Comparison of ENCODE assay signal across 1 cellular context in genomic region chr1:113394043-113394862, GRCh38.
A peak's percentile ranks its signal among the peaks of the same experiment; 100 is the strongest.
TF ChIP-seq lines count a peak whose summit lies in the region.

No MANE protein-coding gene starts in this region.

TF ChIP-seq in HepG2, 621 proteins besides CTCF, POLR2A, EP300 and RAD21 (continued from another document and continues in another):
- TF ChIP-seq ZNF280D (CRISPR knock-in tag; IDR thresholded peaks at IDR 0.05) (no peak), ZNF124 (CRISPR knock-in tag; IDR thresholded peaks at IDR 0.05) (no peak), SOX6 (IDR thresholded peaks at IDR 0.05) (no peak), SOX6 (CRISPR knock-in tag; IDR thresholded peaks at IDR 0.05) (peak; percentile 33; the same call in 1 of the 2 replicates), FOXA3 (CRISPR knock-in tag; IDR thresholded peaks at IDR 0.05) (peak; percentile 59), CHD2 (IDR thresholded peaks at IDR 0.05; ENCODE audit: low read depth, low read length) (no peak), SOX13 (IDR thresholded peaks at IDR 0.05) (no peak), SOX13 (CRISPR knock-in tag; conservative IDR thresholded peaks at IDR 0.05 in 1 of 2, IDR thresholded peaks at IDR 0.05 in 1 of 2) (peak in 1 of 2 experiments; percentile 47; a peak in 1 of 4 replicates), ARID3A (IDR thresholded peaks at IDR 0.05; ENCODE audit: low read depth, low read length) (peak; percentile 64), CBFB (CRISPR knock-in tag; IDR thresholded peaks at IDR 0.05) (no peak), ZNF781 (CRISPR knock-in tag; IDR thresholded peaks at IDR 0.05; ENCODE audit: borderline replicate concordance, not compliant biosample characterization) (no peak), SAP130 (CRISPR knock-in tag; IDR thresholded peaks at IDR 0.05; ENCODE audit: low read depth) (peak; percentile 51), TSC22D2 (CRISPR knock-in tag; IDR thresholded peaks at IDR 0.05; ENCODE audit: borderline replicate concordance) (no peak), ZNF800 (CRISPR knock-in tag; IDR thresholded peaks at IDR 0.05) (no peak), PRDM10 (CRISPR knock-in tag; IDR thresholded peaks at IDR 0.05; ENCODE audit: low read depth) (no peak), NFIC (IDR thresholded peaks at IDR 0.05; ENCODE audit: low read length) (peak; percentile 60; the same call in 1 of the 2 replicates), EZH2 (conservative IDR thresholded peaks at IDR 0.05; ENCODE audit: low read depth, low read length) (no peak), ZNF253 (CRISPR knock-in tag; IDR thresholded peaks at IDR 0.05; ENCODE audit: borderline replicate concordance) (no peak), ZNF574 (CRISPR knock-in tag; IDR thresholded peaks at IDR 0.05) (no peak), ZNF350 (CRISPR knock-in tag; IDR thresholded peaks at IDR 0.05; ENCODE audit: borderline replicate concordance, low read depth) (no peak), ZGPAT (CRISPR knock-in tag; IDR thresholded peaks at IDR 0.05) (no peak), EHMT2 (IDR thresholded peaks at IDR 0.05; ENCODE audit: borderline replicate concordance, low read depth, low read length) (no peak), CBX1 (IDR thresholded peaks at IDR 0.05; ENCODE audit: low read depth) (no peak), SP5 (CRISPR knock-in tag; IDR thresholded peaks at IDR 0.05; ENCODE audit: borderline replicate concordance, low read depth) (no peak), ARNT2 (CRISPR knock-in tag; IDR thresholded peaks at IDR 0.05; ENCODE audit: low read depth) (no peak), ZC3H4 (CRISPR knock-in tag; IDR thresholded peaks at IDR 0.05; ENCODE audit: borderline replicate concordance) (no peak), FOXK1 (CRISPR knock-in tag; IDR thresholded peaks at IDR 0.05; ENCODE audit: borderline replicate concordance, low read depth) (peak; percentile 16; the same call in 1 of the 2 replicates), NR2F6 (IDR thresholded peaks at IDR 0.05) (0 out of 2 replicates have a peak, but pooled peaks have one; percentile 52), NR2F6 (CRISPR knock-in tag; IDR thresholded peaks at IDR 0.05) (no peak), NR2F2 (IDR thresholded peaks at IDR 0.05; ENCODE audit: borderline replicate concordance, low read depth) (no peak), KDM5A (IDR thresholded peaks at IDR 0.05; ENCODE audit: borderline replicate concordance, low read length) (no peak), HNRNPLL (IDR thresholded peaks at IDR 0.05; ENCODE audit: low read depth, low read length, poor library complexity, severe bottlenecking) (no peak), ZNF496 (CRISPR knock-in tag; IDR thresholded peaks at IDR 0.05; ENCODE audit: insufficient replicate concordance) (no peak), ZNF678 (CRISPR knock-in tag; IDR thresholded peaks at IDR 0.05) (no peak), U2AF2 (IDR thresholded peaks at IDR 0.05; ENCODE audit: low read depth, low read length) (no peak), FOXK2 (IDR thresholded peaks at IDR 0.05) (no peak), FOSL1 (CRISPR knock-in tag; IDR thresholded peaks at IDR 0.05; ENCODE audit: borderline replicate concordance) (no peak), MAX (IDR thresholded peaks at IDR 0.05) (no peak), MBD4 (IDR thresholded peaks at IDR 0.05; ENCODE audit: borderline replicate concordance, low read length) (no peak), TERF1 (CRISPR knock-in tag; IDR thresholded peaks at IDR 0.05) (no peak), CENPT (CRISPR knock-in tag; IDR thresholded peaks at IDR 0.05; ENCODE audit: low read depth) (no peak), CC2D1A (CRISPR knock-in tag; IDR thresholded peaks at IDR 0.05) (no peak), ZSCAN22 (CRISPR knock-in tag; IDR thresholded peaks at IDR 0.05) (no peak), ZBTB46 (CRISPR knock-in tag; IDR thresholded peaks at IDR 0.05; ENCODE audit: borderline replicate concordance) (no peak), KAT7 (CRISPR knock-in tag; IDR thresholded peaks at IDR 0.05; ENCODE audit: borderline replicate concordance) (0 out of 2 replicates have a peak, but pooled peaks have one; percentile 48)
